Comparison of ENCODE assay signal across 11 cellular contexts in the genomic region with DNA sequence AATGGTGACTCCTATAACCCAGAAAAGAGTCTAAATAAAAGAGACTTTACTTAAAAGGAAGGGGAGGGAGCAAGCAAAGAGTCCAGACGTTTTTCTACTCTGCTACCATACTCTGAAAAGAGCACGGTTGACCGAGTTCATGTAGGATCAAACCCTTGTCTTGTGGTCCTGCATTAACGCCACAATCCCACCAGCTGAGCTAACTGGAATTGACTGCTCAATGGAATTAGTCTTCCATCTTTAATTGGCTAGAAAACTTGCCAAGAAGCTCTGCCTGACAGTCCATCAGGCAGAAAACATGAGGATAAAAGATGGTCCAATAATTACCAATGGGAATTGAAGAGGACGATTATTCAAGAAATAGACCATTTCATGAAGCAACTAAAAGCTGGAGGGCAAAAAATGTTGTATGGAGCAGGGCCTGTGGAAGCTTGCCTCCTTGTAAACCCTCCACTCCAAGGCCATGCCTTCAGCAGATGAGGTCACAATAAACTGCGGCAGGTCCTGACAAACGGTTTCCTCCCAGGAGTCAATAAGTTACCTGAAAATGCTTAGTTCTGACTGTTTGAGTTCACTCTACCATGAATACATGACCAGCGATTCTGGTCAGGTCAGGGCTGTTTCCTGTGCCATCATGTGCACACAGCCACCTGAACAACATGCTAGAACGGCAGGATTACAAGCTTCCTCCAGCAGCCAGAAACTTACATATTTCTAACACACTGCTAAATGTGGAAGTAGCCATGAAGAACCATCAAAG. TPM values are rescaled to one million over a fixed set of nuclear protein-coding genes. Genes with fewer than 3 reads are reported as not detected.
DNase-seq lines count a peak whose midpoint lies in the region; ATAC-seq and TF ChIP-seq lines count a peak whose summit lies in the region.
"Had no signal": no experiment of that assay in that cellular context is flagged by ENCODE, and none has a peak within 500 bp of the region (broad histone marks: within the 10 kb centered on the region; RNA-seq: fewer than 3 reads in every experiment).

No MANE protein-coding gene starts in this region.

- CTCF ChIA-PET in HCT116 (lab: Charles Lee) (no interaction called here), OCI-LY7 (lab: Charles Lee; ENCODE audit: unreplicated experiment) (interaction anchor here (0.8 to 1.8 kb wide), 2 partner anchors 12 to 150 kb away, joined by 4 read pairs; no protein-coding TSS in a partner anchor), Calu3 (lab: Charles Lee) (no interaction called here)

- no peaks in the 10 kb centered on the region for H3K27me3 ChIP-seq in HCT116 (ENCODE audit: insufficient read depth, low read length)

- H3K4me3 ChIP-seq in HCT116 (replicated peaks in 1 of 2; ENCODE audit: low read depth in 1 of 2, low read length in 2 of 2) (no peak overlapping the region), OCI-LY7 (ENCODE audit: low read depth, low read length, poor library complexity, severe bottlenecking) (no peak overlapping the region)

- H3K36me3 ChIP-seq in HCT116 (ENCODE audit: control insufficient read depth in 1 of 2, insufficient read depth in 2 of 2, low read length in 2 of 2) (no peaks in the 10 kb centered on the region), OCI-LY7 (ENCODE audit: insufficient read depth, low read length) (no peaks in the 10 kb centered on the region)

- peak; percentile 46 to 52 for ATAC-seq in activated T-cell treated with anti-CD3 and anti-CD28 coated beads, Interleukin-2, amount 50 U/mL, for 72 hours (replicated peaks in 1 of 2)
- ATAC-seq in HCT116: no peak
- ATAC-seq: natural killer cell had no signal

- peak overlapping the region in 1 of 2 donors; percentile 13 for H3K4me3 Mint-ChIP-seq in activated T-cell treated with anti-CD3 and anti-CD28 coated beads, Interleukin-2, amount 50 U/mL, for 72 hours
- H3K4me3 Mint-ChIP-seq in activated T-cell treated with anti-CD3 and anti-CD28 coated beads, Interleukin-2, amount 50 U/mL, for 24 hours: no peak overlapping the region
- H3K4me3 Mint-ChIP-seq in progenitor cell of endocrine pancreas (ENCODE audit: low read depth): no peak overlapping the region
- H3K4me3 Mint-ChIP-seq in Calu3 (ENCODE audit: low read depth, unreplicated experiment): no peak overlapping the region
- H3K4me3 Mint-ChIP-seq: natural killer cell had no signal

- RAD21 ChIA-PET in HCT116 (lab: Charles Lee; ENCODE audit: low non-redundant PET in 1 of 2, low total read pairs in 2 of 2, uncharacterized antibody in 2 of 2, unreplicated experiment in 2 of 2): no interaction called here

- no peak overlapping the region for H3K9ac ChIP-seq in HCT116 (ENCODE audit: low read length)

- H3K27me3 Mint-ChIP-seq in activated T-cell treated with anti-CD3 and anti-CD28 coated beads, Interleukin-2, amount 50 U/mL, for 72 hours (ENCODE audit: low read depth): no peaks in the 10 kb centered on the region
- H3K27me3 Mint-ChIP-seq in activated T-cell treated with anti-CD3 and anti-CD28 coated beads, Interleukin-2, amount 50 U/mL, for 24 hours: no peaks in the 10 kb centered on the region
- H3K27me3 Mint-ChIP-seq in progenitor cell of endocrine pancreas (no peaks in the 10 kb centered on the region), Calu3 (ENCODE audit: unreplicated experiment) (no peaks in the 10 kb centered on the region)

- peaks cover 18 to 26% of the 10 kb centered on the region in 2 experiments for H3K4me1 ChIP-seq in HCT116 (ENCODE audit: control insufficient read depth in 1 of 2, insufficient read depth in 2 of 2, low read length in 2 of 2)
- peaks cover 29% of the 10 kb centered on the region for H3K4me1 ChIP-seq in OCI-LY7 (ENCODE audit: insufficient read depth, low read length, poor library complexity, severe bottlenecking)

- intact Hi-C loops in HCT116 (cut with micrococcal nuclease): no loop called here
- intact Hi-C loops in OCI-LY7 (cut with micrococcal nuclease; ENCODE audit: unreplicated experiment): no loop called here
- intact Hi-C loops in Calu3 (cut with micrococcal nuclease; ENCODE audit: unreplicated experiment): no loop called here

- DNase-seq in activated T-cell treated with anti-CD3 and anti-CD28 coated beads, Interleukin-2, amount 50 U/mL, for 72 hours: no peak
- no peak for DNase-seq in activated T-cell treated with anti-CD3 and anti-CD28 coated beads, Interleukin-2, amount 50 U/mL, for 24 hours
- no peak for DNase-seq in HCT116 (ENCODE audit: low read depth, low spot score)
- DNase-seq in OCI-LY7 (ENCODE audit: low spot score): peak; percentile 78
- DNase-seq in progenitor cell of endocrine pancreas (ENCODE audit: low spot score, unreplicated experiment): no peak
- DNase-seq in Calu3: no peak
- no peak for DNase-seq in superior temporal gyrus (ENCODE audit: extremely low spot score)
- no peak for DNase-seq in activated CD8-positive, alpha-beta memory T cell treated with anti-CD3 and anti-CD28 coated beads, Interleukin-2, amount 50 U/mL, for 4 hours
- DNase-seq: natural killer cell; NCI-H1105 treated with DMSO at 0.1 percent for 48 hours; stimulated activated CD4-positive, alpha-beta T cell treated with anti-CD3 and anti-CD28 coated beads, Interleukin-12 subunit alpha, Interleukin-12 subunit beta, amount 100 ng/mL, for 4 hours had no signal

- no peaks in the 10 kb centered on the region for H3K9me3 ChIP-seq in HCT116 (ENCODE audit: control insufficient read depth in 1 of 2, insufficient read depth in 1 of 2, low read depth in 1 of 2, low read length in 2 of 2)
- no peaks in the 10 kb centered on the region for H3K9me3 ChIP-seq in OCI-LY7 (ENCODE audit: low read length)

- H3K4me2 ChIP-seq in HCT116 (ENCODE audit: low read length) (peak overlapping the region; percentile 67; the same call in 1 of the 2 replicates), OCI-LY7 (ENCODE audit: low read length) (peak overlapping the region; percentile 55)

- no peak for TF ChIP-seq POLR2A in HCT116 (IDR thresholded peaks at IDR 0.05; ENCODE audit: borderline replicate concordance, extremely low read depth, insufficient read depth, insufficient read length)

- no peaks in the 10 kb centered on the region for H4K20me1 ChIP-seq in HCT116 (ENCODE audit: insufficient read depth)
- no peaks in the 10 kb centered on the region for H4K20me1 ChIP-seq in OCI-LY7 (ENCODE audit: insufficient read depth, low read length)

- H3K9me2 ChIP-seq in HCT116 (ENCODE audit: insufficient read depth): no peaks in the 10 kb centered on the region
- no peaks in the 10 kb centered on the region for H3K9me2 ChIP-seq in OCI-LY7 (ENCODE audit: insufficient read depth, low read length)

- H3K79me2 ChIP-seq in HCT116 (ENCODE audit: insufficient read depth, low read length) (no peaks in the 10 kb centered on the region), OCI-LY7 (ENCODE audit: insufficient read depth, low read depth, low read length) (no peaks in the 10 kb centered on the region)

- TF ChIP-seq CTCF in HCT116 (IDR thresholded peaks at IDR 0.05 in 2 of 3, conservative IDR thresholded peaks at IDR 0.05 in 1 of 3; ENCODE audit: borderline replicate concordance in 1 of 3, insufficient read depth in 1 of 3, low read depth in 2 of 3, low read length in 2 of 3): no peak
- no peak for TF ChIP-seq CTCF in OCI-LY7 (conservative IDR thresholded peaks at IDR 0.05; ENCODE audit: low read length)
- TF ChIP-seq CTCF in progenitor cell of endocrine pancreas (IDR thresholded peaks at IDR 0.05; ENCODE audit: unreplicated experiment): no peak
- TF ChIP-seq CTCF in Calu3 (IDR thresholded peaks at IDR 0.05; ENCODE audit: unreplicated experiment): no peak

- H3K27ac Mint-ChIP-seq in activated T-cell treated with anti-CD3 and anti-CD28 coated beads, Interleukin-2, amount 50 U/mL, for 72 hours: peak overlapping the region; percentile 69
- no peak overlapping the region for H3K27ac Mint-ChIP-seq in activated T-cell treated with anti-CD3 and anti-CD28 coated beads, Interleukin-2, amount 50 U/mL, for 24 hours
- H3K27ac Mint-ChIP-seq in progenitor cell of endocrine pancreas (peak overlapping the region; percentile 56), Calu3 (ENCODE audit: unreplicated experiment) (no peak overlapping the region)
- H3K27ac Mint-ChIP-seq: natural killer cell had no signal

- no peaks in the 10 kb centered on the region for H3K9me3 Mint-ChIP-seq in activated T-cell treated with anti-CD3 and anti-CD28 coated beads, Interleukin-2, amount 50 U/mL, for 72 hours
- no peaks in the 10 kb centered on the region for H3K9me3 Mint-ChIP-seq in activated T-cell treated with anti-CD3 and anti-CD28 coated beads, Interleukin-2, amount 50 U/mL, for 24 hours
- H3K9me3 Mint-ChIP-seq in progenitor cell of endocrine pancreas (ENCODE audit: low read depth): no peaks in the 10 kb centered on the region
- H3K9me3 Mint-ChIP-seq in Calu3 (ENCODE audit: low read depth, unreplicated experiment): no peaks in the 10 kb centered on the region
- H3K9me3 Mint-ChIP-seq: natural killer cell had no signal

- H3K27ac ChIP-seq in HCT116 (ENCODE audit: low read depth, low read length): no peak overlapping the region
- H3K27ac ChIP-seq in OCI-LY7 (ENCODE audit: low read depth, low read length, poor library complexity, severe bottlenecking): peak overlapping the region; percentile 52

- no peak for TF ChIP-seq RAD21 in HCT116 (IDR thresholded peaks at IDR 0.05; ENCODE audit: low read depth)

- POLR2A ChIA-PET in HCT116 (lab: Charles Lee) (no interaction called here), OCI-LY7 (lab: Charles Lee) (interaction anchor here (0.6 to 4.4 kb wide), 9 partner anchors 11 to 271 kb away, joined by 3 to 27 read pairs (median 4); no protein-coding TSS in a partner anchor)

- no TSS peak for BruUV-seq in HCT116 (replicated peaks; lab: Mats Ljungman, UMichigan)
- BruUV-seq in OCI-LY7 (replicated peaks; lab: Mats Ljungman, UMichigan): no TSS peak
- no TSS peak for BruUV-seq in Calu3 (replicated peaks; lab: Mats Ljungman, UMichigan)

- peaks cover 30% of the 10 kb centered on the region for H3K4me1 Mint-ChIP-seq in activated T-cell treated with anti-CD3 and anti-CD28 coated beads, Interleukin-2, amount 50 U/mL, for 72 hours (ENCODE audit: low read depth)
- H3K4me1 Mint-ChIP-seq in activated T-cell treated with anti-CD3 and anti-CD28 coated beads, Interleukin-2, amount 50 U/mL, for 24 hours (ENCODE audit: low read depth): peaks cover 61% of the 10 kb centered on the region
- H3K4me1 Mint-ChIP-seq in progenitor cell of endocrine pancreas (ENCODE audit: low read depth) (peaks cover 15% of the 10 kb centered on the region), Calu3 (ENCODE audit: low read depth, unreplicated experiment) (peaks cover 16% of the 10 kb centered on the region)

- H2AFZ ChIP-seq in HCT116 (ENCODE audit: low read depth, low read length, poor library complexity, severe bottlenecking) (no peak overlapping the region), OCI-LY7 (ENCODE audit: low read length) (0 out of 2 replicates have a peak overlapping the region, but pooled peaks have one; percentile 4)

- no peaks in the 10 kb centered on the region for H3K36me3 Mint-ChIP-seq in activated T-cell treated with anti-CD3 and anti-CD28 coated beads, Interleukin-2, amount 50 U/mL, for 72 hours (ENCODE audit: insufficient read depth in 2 of 2)
- no peaks in the 10 kb centered on the region for H3K36me3 Mint-ChIP-seq in activated T-cell treated with anti-CD3 and anti-CD28 coated beads, Interleukin-2, amount 50 U/mL, for 24 hours (ENCODE audit: low read depth)
- H3K36me3 Mint-ChIP-seq in progenitor cell of endocrine pancreas (ENCODE audit: insufficient read depth): no peaks in the 10 kb centered on the region
- no peaks in the 10 kb centered on the region for H3K36me3 Mint-ChIP-seq in Calu3 (ENCODE audit: insufficient read depth, unreplicated experiment)
- H3K36me3 Mint-ChIP-seq: natural killer cell had no signal

RNA-seq across cellular contexts. Expression of gene ARHGEF3, which starts 35.6 kb away (rescaled TPM):
- 10 to 100 TPM; 21.1 to 43.6 TPM for total RNA-seq in activated T-cell treated with anti-CD3 and anti-CD28 coated beads, Interleukin-2, amount 50 U/mL, for 72 hours
- total RNA-seq in HCT116 (2021; ENCODE audit: unreplicated experiment): 18.1 TPM
- 15.4 and 16.6 TPM in 2 replicates for polyA plus RNA-seq in HCT116 (2012)
- total RNA-seq in OCI-LY7 (2014; rRNA removed; shearing (Covaris generic)): 10.8 and 14.1 TPM in 2 replicates
- 21.7 and 26.9 TPM in 2 replicates for total RNA-seq in OCI-LY7 (2022)
- total RNA-seq in progenitor cell of endocrine pancreas: 60.4 and 72.2 TPM in 2 replicates
- 20.9 and 21.8 TPM in 2 replicates for total RNA-seq in Calu3 (2022)

Comparison
In these comparisons a context has a peak if more than half of its experiments do, and no peak if none do; other contexts are left out.
1. H3K27ac Mint-ChIP-seq: peak in activated T-cell treated with anti-CD3 and anti-CD28 coated beads, Interleukin-2, amount 50 U/mL, for 72 hours (single experiment) and progenitor cell of endocrine pancreas (single experiment); none in activated T-cell treated with anti-CD3 and anti-CD28 coated beads, Interleukin-2, amount 50 U/mL, for 24 hours (single experiment) and Calu3 (single experiment).